In genomic region chr20:45340951-45341350, GRCh38 we compare ENCODE assay signal across 15 cellular contexts. TPM values are rescaled to one million over a fixed set of nuclear protein-coding genes. Genes with fewer than 3 reads are reported as not detected.
DNase-seq lines count a peak whose midpoint lies in the region; ATAC-seq and TF ChIP-seq lines count a peak whose summit lies in the region.
"Had no signal": no experiment of that assay in that cellular context is flagged by ENCODE, and none has a peak within 500 bp of the region (broad histone marks: within the 10 kb centered on the region; RNA-seq: fewer than 3 reads in every experiment).

No MANE protein-coding gene starts in this region.

- BruUV-seq in Calu3 (replicated peaks; lab: Mats Ljungman, UMichigan), result no TSS peak

- H4K12ac ChIP-seq in trophoblast cell (ENCODE audit: low read depth, low read length), result no peak overlapping the region

- H3K79me1 ChIP-seq in trophoblast cell (ENCODE audit: low read length), result peaks cover 61% of the 10 kb centered on the region

- H3K4me2 ChIP-seq in trophoblast cell (ENCODE audit: low read length), result peak overlapping the region; percentile 17

- peak overlapping the region; percentile 2 for H3K18ac ChIP-seq in trophoblast cell (ENCODE audit: low read length)

- H3K27ac ChIP-seq in trophoblast cell (ENCODE audit: low read depth, low read length), result peak overlapping the region; percentile 97

- peak overlapping the region; percentile 95 for H3K4me3 Mint-ChIP-seq in Calu3 (ENCODE audit: low read depth, unreplicated experiment)
- no peak overlapping the region for H3K4me3 Mint-ChIP-seq in activated T-helper 1 cell treated with anti-CD3 and anti-CD28 coated beads, Interleukin-12 subunit alpha, Interleukin-12 subunit beta, Interleukin-2, Interleukin-4 antibody, amounts not matched to agents 30 ng/mL and 10 ng/mL and 1 ng/mL, durations not matched to agents 14 hours and 24 hours and 36 hours
- H3K4me3 Mint-ChIP-seq: activated B cell treated with CpG ODN at 0.5 μM for 24 hours; activated T-cell treated with anti-CD3 and anti-CD28 coated beads, Interleukin-2, amount 50 U/mL, for 72 hours; stimulated activated naive CD8-positive, alpha-beta T cell treated with anti-CD3 and anti-CD28 coated beads, Interleukin-15, Interleukin-2, amounts not matched to agents 100 ng/mL and 50 ng/mL, for 24 hours had no signal

- no peak overlapping the region for H3K9ac ChIP-seq in trophoblast cell (ENCODE audit: low read length)

- H2BK5ac ChIP-seq in trophoblast cell (ENCODE audit: low read depth, low read length, poor library complexity), result no peak overlapping the region

- H3K4me3 ChIP-seq in trophoblast cell (ENCODE audit: low read depth, low read length), result no peak overlapping the region
- H3K4me3 ChIP-seq: HAP-1 had no signal

- no peak for TF ChIP-seq CTCF in Calu3 (IDR thresholded peaks at IDR 0.05; ENCODE audit: unreplicated experiment)

- H4K91ac ChIP-seq in trophoblast cell (ENCODE audit: low read depth, low read length), result peak overlapping the region; percentile 44

- peak overlapping the region; percentile 99 for H3K27ac Mint-ChIP-seq in Calu3 (ENCODE audit: unreplicated experiment)
- H3K27ac Mint-ChIP-seq in activated T-helper 1 cell treated with anti-CD3 and anti-CD28 coated beads, Interleukin-12 subunit alpha, Interleukin-12 subunit beta, Interleukin-2, Interleukin-4 antibody, amounts not matched to agents 30 ng/mL and 10 ng/mL and 1 ng/mL, durations not matched to agents 14 hours and 24 hours and 36 hours, result peak overlapping the region; percentile 18
- H3K27ac Mint-ChIP-seq: activated B cell treated with CpG ODN at 0.5 μM for 24 hours; activated T-cell treated with anti-CD3 and anti-CD28 coated beads, Interleukin-2, amount 50 U/mL, for 72 hours; stimulated activated naive CD8-positive, alpha-beta T cell treated with anti-CD3 and anti-CD28 coated beads, Interleukin-15, Interleukin-2, amounts not matched to agents 100 ng/mL and 50 ng/mL, for 24 hours had no signal

- H2AK5ac ChIP-seq in trophoblast cell (ENCODE audit: low read length), result no peak overlapping the region

- no peak for DNase-seq in Calu3
- DNase-seq in activated T-helper 1 cell treated with anti-CD3 and anti-CD28 coated beads, Interleukin-12 subunit alpha, Interleukin-12 subunit beta, Interleukin-2, Interleukin-4 antibody, amounts not matched to agents 30 ng/mL and 10 ng/mL and 1 ng/mL, durations not matched to agents 14 hours and 24 hours and 36 hours (ENCODE audit: low spot score), result no peak
- peak; percentile 46 for DNase-seq in iPS-NIHi7 (ENCODE audit: extremely low spot score)
- no peak for DNase-seq in trophoblast cell
- DNase-seq in SKM-1 (lab: John Stamatoyannopoulos, UW; ENCODE audit: unreplicated experiment), result no peak
- DNase-seq in NCI-H774 (lab: John Stamatoyannopoulos, UW), result no peak
- DNase-seq: activated B cell treated with CpG ODN at 0.5 μM for 24 hours; activated T-cell treated with anti-CD3 and anti-CD28 coated beads, Interleukin-2, amount 50 U/mL, for 72 hours; NCI-H2171 had no signal

- H3K79me2 ChIP-seq in trophoblast cell (ENCODE audit: control insufficient read depth, insufficient read depth, low read length, poor library complexity), result peaks cover 46% of the 10 kb centered on the region

- peaks cover 7 to 14% of the 10 kb centered on the region in 2 experiments for H3K36me3 ChIP-seq in trophoblast cell (ENCODE audit: control insufficient read depth in 1 of 2, insufficient read depth in 2 of 2, low read length in 2 of 2)
- H3K36me3 ChIP-seq: HAP-1 had no signal

- CTCF ChIA-PET in Calu3 (lab: Charles Lee), result interaction anchor here (2.2 to 6.0 kb wide), 3 partner anchors 15 to 20 kb away, joined by 5 to 57 read pairs (median 19); partner anchors contain the start of gene SYS1

- intact Hi-C loops in Calu3 (cut with micrococcal nuclease; ENCODE audit: unreplicated experiment), result no loop called here
- intact Hi-C loops in activated T-helper 1 cell treated with anti-CD3 and anti-CD28 coated beads, Interleukin-12 subunit alpha, Interleukin-12 subunit beta, Interleukin-2, Interleukin-4 antibody, amounts not matched to agents 30 ng/mL and 10 ng/mL and 1 ng/mL, durations not matched to agents 14 hours and 24 hours and 36 hours (cut with micrococcal nuclease), result no loop called here

- peaks cover 72 to 89% of the 10 kb centered on the region in 2 experiments for H3K4me1 ChIP-seq in trophoblast cell (ENCODE audit: control insufficient read depth in 1 of 2, insufficient read depth in 2 of 2, low read length in 2 of 2)

- no peak overlapping the region for H2AFZ ChIP-seq in trophoblast cell (ENCODE audit: insufficient read depth, low read length, poor library complexity)

- no CpG with 5 or more reads among the region's 1 CpG for WGBS in trophoblast cell (ENCODE audit: extremely low coverage, insufficient coverage, insufficient read length)

- H2BK120ac ChIP-seq in trophoblast cell (ENCODE audit: insufficient read depth, low read length, poor library complexity), result no peak overlapping the region

- ATAC-seq in GM21723 (IDR thresholded peaks at IDR 0.05; ENCODE audit: unreplicated experiment) (no peak), GM18870 (IDR thresholded peaks at IDR 0.05; ENCODE audit: unreplicated experiment) (no peak)
- ATAC-seq: activated T-cell treated with anti-CD3 and anti-CD28 coated beads, Interleukin-2, amount 50 U/mL, for 72 hours had no signal

- H3K9me3 ChIP-seq in trophoblast cell (ENCODE audit: insufficient read depth, low read depth, low read length), result no peaks in the 10 kb centered on the region
- H3K9me3 ChIP-seq: HAP-1 had no signal

- H3K36me3 Mint-ChIP-seq in Calu3 (ENCODE audit: insufficient read depth, unreplicated experiment), result peaks cover 96% of the 10 kb centered on the region
- peaks cover 41% of the 10 kb centered on the region for H3K36me3 Mint-ChIP-seq in activated T-helper 1 cell treated with anti-CD3 and anti-CD28 coated beads, Interleukin-12 subunit alpha, Interleukin-12 subunit beta, Interleukin-2, Interleukin-4 antibody, amounts not matched to agents 30 ng/mL and 10 ng/mL and 1 ng/mL, durations not matched to agents 14 hours and 24 hours and 36 hours (ENCODE audit: low read depth)

- no peak overlapping the region for H3K23ac ChIP-seq in trophoblast cell (ENCODE audit: low read length)

- no peak overlapping the region for H4K8ac ChIP-seq in trophoblast cell (ENCODE audit: low read depth, low read length)

- H3K27me3 ChIP-seq in trophoblast cell (ENCODE audit: insufficient read depth, low read length), result no peaks in the 10 kb centered on the region

- H3K14ac ChIP-seq in trophoblast cell (ENCODE audit: low read length), result no peak overlapping the region

- no peaks in the 10 kb centered on the region for H3K9me3 Mint-ChIP-seq in Calu3 (ENCODE audit: low read depth, unreplicated experiment)
- H3K9me3 Mint-ChIP-seq in activated T-helper 1 cell treated with anti-CD3 and anti-CD28 coated beads, Interleukin-12 subunit alpha, Interleukin-12 subunit beta, Interleukin-2, Interleukin-4 antibody, amounts not matched to agents 30 ng/mL and 10 ng/mL and 1 ng/mL, durations not matched to agents 14 hours and 24 hours and 36 hours, result no peaks in the 10 kb centered on the region
- H3K9me3 Mint-ChIP-seq: activated B cell treated with CpG ODN at 0.5 μM for 24 hours; activated T-cell treated with anti-CD3 and anti-CD28 coated beads, Interleukin-2, amount 50 U/mL, for 72 hours; stimulated activated naive CD8-positive, alpha-beta T cell treated with anti-CD3 and anti-CD28 coated beads, Interleukin-15, Interleukin-2, amounts not matched to agents 100 ng/mL and 50 ng/mL, for 24 hours had no signal

- no peaks in the 10 kb centered on the region for H3K27me3 Mint-ChIP-seq in Calu3 (ENCODE audit: unreplicated experiment)
- H3K27me3 Mint-ChIP-seq in activated T-helper 1 cell treated with anti-CD3 and anti-CD28 coated beads, Interleukin-12 subunit alpha, Interleukin-12 subunit beta, Interleukin-2, Interleukin-4 antibody, amounts not matched to agents 30 ng/mL and 10 ng/mL and 1 ng/mL, durations not matched to agents 14 hours and 24 hours and 36 hours (ENCODE audit: insufficient read depth), result no peaks in the 10 kb centered on the region
- H3K27me3 Mint-ChIP-seq: stimulated activated naive CD8-positive, alpha-beta T cell treated with anti-CD3 and anti-CD28 coated beads, Interleukin-15, Interleukin-2, amounts not matched to agents 100 ng/mL and 50 ng/mL, for 24 hours had no signal

- peaks cover 93% of the 10 kb centered on the region for H3K4me1 Mint-ChIP-seq in Calu3 (ENCODE audit: low read depth, unreplicated experiment)
- H3K4me1 Mint-ChIP-seq in activated T-helper 1 cell treated with anti-CD3 and anti-CD28 coated beads, Interleukin-12 subunit alpha, Interleukin-12 subunit beta, Interleukin-2, Interleukin-4 antibody, amounts not matched to agents 30 ng/mL and 10 ng/mL and 1 ng/mL, durations not matched to agents 14 hours and 24 hours and 36 hours (ENCODE audit: low read depth), result peaks cover 78% of the 10 kb centered on the region
- H3K4me1 Mint-ChIP-seq: activated B cell treated with CpG ODN at 0.5 μM for 24 hours had no signal

- peak overlapping the region; percentile 58 for H2BK12ac ChIP-seq in trophoblast cell (ENCODE audit: low read length)

- peak overlapping the region; percentile 80 for H3K4ac ChIP-seq in trophoblast cell (ENCODE audit: low read depth, low read length)

RNA-seq across cellular contexts. Expression of gene SDC4, which starts 7.3 kb away (rescaled TPM):
- 238 and 256 TPM in 2 replicates for total RNA-seq in Calu3 (2022)
- 220 and 222 TPM in 2 replicates for total RNA-seq in activated T-helper 1 cell treated with anti-CD3 and anti-CD28 coated beads, Interleukin-12 subunit alpha, Interleukin-12 subunit beta, Interleukin-2, Interleukin-4 antibody, amounts not matched to agents 30 ng/mL and 10 ng/mL and 1 ng/mL, durations not matched to agents 14 hours and 24 hours and 36 hours
- polyA plus RNA-seq in trophoblast cell (2013), result 89.9 and 90.3 TPM in 2 replicates
- total RNA-seq: activated B cell treated with CpG ODN at 0.5 μM for 24 hours had no signal

RNA-seq across cellular contexts. Expression of gene SYS1, which starts 22.0 kb away (rescaled TPM):
- total RNA-seq in Calu3 (2022), result 42.1 and 45.5 TPM in 2 replicates
- 25.6 and 26.4 TPM in 2 replicates for total RNA-seq in activated T-helper 1 cell treated with anti-CD3 and anti-CD28 coated beads, Interleukin-12 subunit alpha, Interleukin-12 subunit beta, Interleukin-2, Interleukin-4 antibody, amounts not matched to agents 30 ng/mL and 10 ng/mL and 1 ng/mL, durations not matched to agents 14 hours and 24 hours and 36 hours
- polyA plus RNA-seq in trophoblast cell (2013), result 14.7 and 15.0 TPM in 2 replicates

RNA-seq across cellular contexts. Expression of gene MATN4, which starts 32.9 kb away (rescaled TPM):
- total RNA-seq in Calu3 (2022), result 0.17 and 0.29 TPM in 2 replicates
- total RNA-seq in activated T-helper 1 cell treated with anti-CD3 and anti-CD28 coated beads, Interleukin-12 subunit alpha, Interleukin-12 subunit beta, Interleukin-2, Interleukin-4 antibody, amounts not matched to agents 30 ng/mL and 10 ng/mL and 1 ng/mL, durations not matched to agents 14 hours and 24 hours and 36 hours, result 2.0 and 2.1 TPM in 2 replicates
- 0.10 and 0.12 TPM in 2 replicates for polyA plus RNA-seq in trophoblast cell (2013)
- total RNA-seq: activated B cell treated with CpG ODN at 0.5 μM for 24 hours, mononuclear cell had no signal

RNA-seq across cellular contexts. Expression of gene RBPJL, which starts 34.3 kb away (rescaled TPM):
- total RNA-seq in Calu3 (2022), result not detected in 2 replicates
- 0.18 TPM in 1 of 2 replicates, not detected in the other for total RNA-seq in activated T-helper 1 cell treated with anti-CD3 and anti-CD28 coated beads, Interleukin-12 subunit alpha, Interleukin-12 subunit beta, Interleukin-2, Interleukin-4 antibody, amounts not matched to agents 30 ng/mL and 10 ng/mL and 1 ng/mL, durations not matched to agents 14 hours and 24 hours and 36 hours
- not detected in 2 replicates for polyA plus RNA-seq in trophoblast cell (2013)
- total RNA-seq: activated B cell treated with CpG ODN at 0.5 μM for 24 hours; activated T-cell treated with anti-CD3 and anti-CD28 coated beads, Interleukin-2, amount 50 U/mL, for 72 hours; LHCN-M2; mononuclear cell had no signal

RNA-seq across cellular contexts. Expression of gene TP53TG5, which starts 37.2 kb away (rescaled TPM):
- total RNA-seq in Calu3 (2022), result 0.52 and 0.88 TPM in 2 replicates
- total RNA-seq in activated T-helper 1 cell treated with anti-CD3 and anti-CD28 coated beads, Interleukin-12 subunit alpha, Interleukin-12 subunit beta, Interleukin-2, Interleukin-4 antibody, amounts not matched to agents 30 ng/mL and 10 ng/mL and 1 ng/mL, durations not matched to agents 14 hours and 24 hours and 36 hours, result 0.07 and 0.08 TPM in 2 replicates
- polyA plus RNA-seq in trophoblast cell (2013), result not detected in 2 replicates
- total RNA-seq: activated B cell treated with CpG ODN at 0.5 μM for 24 hours, LHCN-M2 had no signal
